Comparison of ENCODE assay signal across 8 cellular contexts in genomic region chr16:28974007-28974436, GRCh38. TPM values are rescaled to one million over a fixed set of nuclear protein-coding genes. Genes with fewer than 3 reads are reported as not detected.
A peak's percentile ranks its signal among the peaks of the same experiment; 100 is the strongest.
DNase-seq lines count a peak whose midpoint lies in the region; ATAC-seq lines count a peak whose summit lies in the region.

No MANE protein-coding gene starts in this region.

- H3K27me3 Mint-ChIP-seq in activated naive CD8-positive, alpha-beta T cell treated with anti-CD3 and anti-CD28 coated beads for 36 hours: no peaks in the 10 kb centered on the region

- intact Hi-C loops in head of caudate nucleus (cut with DNase I): no loop called here

- ATAC-seq in HG02973 (IDR thresholded peaks at IDR 0.05; ENCODE audit: unreplicated experiment): peak; percentile 11

- peak overlapping the region; percentile 95 for H3K27ac Mint-ChIP-seq in activated naive CD8-positive, alpha-beta T cell treated with anti-CD3 and anti-CD28 coated beads for 36 hours

- H3K4me1 Mint-ChIP-seq in activated naive CD8-positive, alpha-beta T cell treated with anti-CD3 and anti-CD28 coated beads for 36 hours: peaks cover 27% of the 10 kb centered on the region

- peak overlapping the region; percentile 95 for H3K4me3 Mint-ChIP-seq in activated naive CD8-positive, alpha-beta T cell treated with anti-CD3 and anti-CD28 coated beads for 36 hours

- DNase-seq in activated effector memory CD4-positive, alpha-beta T cell treated with anti-CD3 and anti-CD28 coated beads, Interleukin-2, amount 50 U/mL, for 16 hours: peak; percentile 75
- no peak for DNase-seq in activated effector memory CD4-positive, alpha-beta T cell treated with Interleukin-2 at 50 U/mL for 16 hours
- DNase-seq in NCI-H446 treated with DMSO at 0.1 percent for 48 hours (lab: John Stamatoyannopoulos, UW) (peak; percentile 12), head of caudate nucleus (peak; percentile 55 to 90 (median 75)), non-pigmented ciliary epithelial cell (ENCODE audit: low read depth) (peak; percentile 11), SKM-1 (lab: John Stamatoyannopoulos, UW; ENCODE audit: unreplicated experiment) (no peak)
- no peak for DNase-seq in activated naive CD8-positive, alpha-beta T cell treated with anti-CD3 and anti-CD28 coated beads for 36 hours

- no peaks in the 10 kb centered on the region for H3K9me3 Mint-ChIP-seq in activated naive CD8-positive, alpha-beta T cell treated with anti-CD3 and anti-CD28 coated beads for 36 hours

- H3K36me3 Mint-ChIP-seq in activated naive CD8-positive, alpha-beta T cell treated with anti-CD3 and anti-CD28 coated beads for 36 hours: peaks cover 2% of the 10 kb centered on the region

RNA-seq across cellular contexts. Expression of gene SPNS1, which starts 0.6 kb away (rescaled TPM):
- 10 to 100 TPM; 24.4 to 26.3 TPM for total RNA-seq in activated naive CD8-positive, alpha-beta T cell treated with anti-CD3 and anti-CD28 coated beads for 36 hours

RNA-seq across cellular contexts. Expression of gene LAT, which starts 10.8 kb away (rescaled TPM):
- total RNA-seq in activated naive CD8-positive, alpha-beta T cell treated with anti-CD3 and anti-CD28 coated beads for 36 hours: 100 to 1,000 TPM; 159 to 175 TPM

RNA-seq across cellular contexts. Expression of gene NFATC2IP, which starts 23.3 kb away (rescaled TPM):
- 10 to 100 TPM; 65.6 to 74.4 TPM for total RNA-seq in activated naive CD8-positive, alpha-beta T cell treated with anti-CD3 and anti-CD28 coated beads for 36 hours

RNA-seq across cellular contexts. Expression of gene CD19, which starts 42.3 kb away (rescaled TPM):
- total RNA-seq in activated naive CD8-positive, alpha-beta T cell treated with anti-CD3 and anti-CD28 coated beads for 36 hours: 1 to 10 TPM; 2.1 to 2.6 TPM

RNA-seq across cellular contexts. Expression of gene RABEP2, which starts 49.0 kb away (rescaled TPM):
- total RNA-seq in activated naive CD8-positive, alpha-beta T cell treated with anti-CD3 and anti-CD28 coated beads for 36 hours: 10 to 100 TPM; 11.4 to 12.5 TPM

Comparison
In these comparisons a context has a peak if more than half of its experiments do, and no peak if none do; other contexts are left out.
1. DNase-seq: peak in activated effector memory CD4-positive, alpha-beta T cell treated with anti-CD3 and anti-CD28 coated beads, Interleukin-2, amount 50 U/mL, for 16 hours (single experiment), NCI-H446 treated with DMSO at 0.1 percent for 48 hours (single experiment), head of caudate nucleus (42 of 42) and non-pigmented ciliary epithelial cell (single experiment); none in activated effector memory CD4-positive, alpha-beta T cell treated with Interleukin-2 at 50 U/mL for 16 hours (single experiment), activated naive CD8-positive, alpha-beta T cell treated with anti-CD3 and anti-CD28 coated beads for 36 hours (single experiment) and SKM-1 (single experiment).